Comparison of ENCODE assay signal across 15 cellular contexts in the genomic region with DNA sequence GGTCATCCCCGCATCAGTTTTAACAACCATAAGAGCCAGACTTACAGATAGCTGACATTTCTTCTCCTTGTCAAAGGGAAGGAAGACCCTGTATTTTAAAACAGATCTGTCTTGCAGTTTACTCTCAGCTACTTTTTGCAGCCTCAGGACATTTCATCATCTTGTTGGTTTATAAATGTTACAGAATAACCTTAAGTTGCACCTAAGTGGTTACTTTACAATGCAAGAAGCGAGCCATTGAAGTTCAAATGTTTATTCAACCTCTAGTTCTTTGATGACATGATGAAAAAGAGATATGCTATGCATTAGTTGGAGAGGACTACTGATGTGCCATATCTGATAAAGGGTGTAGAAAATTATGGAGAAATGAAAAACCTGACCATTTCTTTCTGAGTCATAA.
DNase-seq lines count a peak whose midpoint lies in the region; TF ChIP-seq lines count a peak whose summit lies in the region.
"Had no signal": no experiment of that assay in that cellular context is flagged by ENCODE, and none has a peak within 500 bp of the region (broad histone marks: within the 10 kb centered on the region; RNA-seq: fewer than 3 reads in every experiment).

No MANE protein-coding gene starts in this region.

- in situ Hi-C loops in mammary epithelial cell (cut with MboI; ENCODE audit: low sequenced_read_pairs in 2 of 2), result no loop called here

- no peak overlapping the region for H2AFZ ChIP-seq in mammary epithelial cell (ENCODE audit: low read depth, low read length)

- intact Hi-C loops in mammary epithelial cell (cut with micrococcal nuclease) (loop anchor here (5.0 kb wide), 1 partner anchor 63 kb away; no protein-coding TSS in a partner anchor), MCF 10A (cut with micrococcal nuclease) (loop anchor here (5.0 kb wide), 1 partner anchor 63 kb away; no protein-coding TSS in a partner anchor), sigmoid colon (cut with DNase I) (loop anchor here (5.0 kb wide), 1 partner anchor 58 kb away; no protein-coding TSS in a partner anchor)

- H4K20me1 ChIP-seq in mammary epithelial cell (ENCODE audit: insufficient read depth, low read length), result no peaks in the 10 kb centered on the region
- H4K20me1 ChIP-seq: BLaER1 had no signal

- no peaks in the 10 kb centered on the region for H3K79me2 ChIP-seq in mammary epithelial cell (ENCODE audit: insufficient read depth, low read length)

- no peak overlapping the region for H3K9ac ChIP-seq in mammary epithelial cell (ENCODE audit: insufficient read depth, low read length)
- H3K9ac ChIP-seq: BLaER1 had no signal

- no peak for TF ChIP-seq EP300 in sigmoid colon (IDR thresholded peaks at IDR 0.05)

- peaks cover 5% of the 10 kb centered on the region for H3K9me3 Mint-ChIP-seq in MCF 10A (ENCODE audit: unreplicated experiment)
- H3K9me3 Mint-ChIP-seq in glutamatergic neuron (ENCODE audit: unreplicated experiment), result peaks cover 4% of the 10 kb centered on the region

- no peaks in the 10 kb centered on the region for H3K27me3 ChIP-seq in mammary epithelial cell (ENCODE audit: insufficient read depth, low read length)
- H3K27me3 ChIP-seq in sigmoid colon, result no peaks in the 10 kb centered on the region
- H3K27me3 ChIP-seq: BLaER1 had no signal

- POLR2A ChIA-PET in MCF 10A (lab: Yijun Ruan, JAX), result interaction anchor here (0.8 to 6.1 kb wide), 7 partner anchors 7 to 64 kb away, joined by 3 to 39 read pairs (median 4); no protein-coding TSS in a partner anchor

- H3K4me3 ChIP-seq in mammary epithelial cell (replicated peaks in 1 of 3; ENCODE audit: insufficient read depth in 1 of 3, low read depth in 2 of 3, low read length in 3 of 3), result no peak overlapping the region
- no peak overlapping the region for H3K4me3 ChIP-seq in sigmoid colon
- H3K4me3 ChIP-seq: BLaER1 had no signal

- H3K4me3 Mint-ChIP-seq in MCF 10A (ENCODE audit: unreplicated experiment) (no peak overlapping the region), glutamatergic neuron (ENCODE audit: unreplicated experiment) (no peak overlapping the region)
- H3K4me3 Mint-ChIP-seq: CD8-positive, alpha-beta memory T cell had no signal

- H3K4me2 ChIP-seq in mammary epithelial cell (ENCODE audit: insufficient read depth, low read depth, low read length), result no peak overlapping the region
- H3K4me2 ChIP-seq: BLaER1 had no signal

- DNase-seq in mammary epithelial cell (peak; percentile 20), MCF 10A (ENCODE audit: unreplicated experiment) (no peak), amniotic epithelial cell (ENCODE audit: low read depth) (peak; percentile 12), iris pigment epithelial cell (ENCODE audit: low read depth) (peak; percentile 54), sigmoid colon (no peak), NCI-H226 (no peak), H4 (ENCODE audit: low spot score) (no peak), glutamatergic neuron (no peak)
- DNase-seq: 8988T; AML-193; Caco-2; CD8-positive, alpha-beta memory T cell; DMS53 had no signal

- H3K4me1 ChIP-seq in mammary epithelial cell (ENCODE audit: insufficient read depth, low read length), result peaks cover 27% of the 10 kb centered on the region
- H3K4me1 ChIP-seq in sigmoid colon, result peaks cover 0 to 45% (median 21%) of the 10 kb centered on the region in 4 donors
- H3K4me1 ChIP-seq: BLaER1, Caco-2 had no signal

- TF ChIP-seq CTCF in mammary epithelial cell (conservative IDR thresholded peaks at IDR 0.05 in 1 of 2, IDR thresholded peaks at IDR 0.05 in 1 of 2; ENCODE audit: extremely low read depth in 1 of 2, insufficient read depth in 1 of 2, low read depth in 1 of 2, low read length in 2 of 2), result no peak
- TF ChIP-seq CTCF in MCF 10A (IDR thresholded peaks at IDR 0.05; ENCODE audit: unreplicated experiment), result no peak
- no peak for TF ChIP-seq CTCF in sigmoid colon (IDR thresholded peaks at IDR 0.05)
- TF ChIP-seq CTCF in glutamatergic neuron (IDR thresholded peaks at IDR 0.05; ENCODE audit: partially characterized antibody, unreplicated experiment), result no peak

- no peak overlapping the region for H3K27ac ChIP-seq in mammary epithelial cell (ENCODE audit: insufficient read depth, low read depth, low read length)
- peak overlapping the region; percentile 4 to 59 (median 41) for H3K27ac ChIP-seq in sigmoid colon
- H3K27ac ChIP-seq: BLaER1, HL-60 had no signal

- BruUV-seq in mammary epithelial cell (replicated peaks; lab: Mats Ljungman, UMichigan), result no TSS peak
- BruUV-seq in MCF 10A (replicated peaks; lab: Mats Ljungman, UMichigan), result no TSS peak

- no peak overlapping the region for H3K27ac Mint-ChIP-seq in MCF 10A (ENCODE audit: low read depth, unreplicated experiment)
- H3K27ac Mint-ChIP-seq in glutamatergic neuron (ENCODE audit: unreplicated experiment), result no peak overlapping the region
- H3K27ac Mint-ChIP-seq: CD8-positive, alpha-beta memory T cell had no signal

- H3K9me3 ChIP-seq in mammary epithelial cell (replicated peaks; ENCODE audit: insufficient read depth, low read length) (peaks cover 14% of the 10 kb centered on the region), sigmoid colon (peaks cover 0 to 5% (median 2%) of the 10 kb centered on the region in 4 donors)

- WGBS in mammary epithelial cell (ENCODE audit: low coverage, missing lambda C conversion rate), result 89% methylated on average over 2 of the region's 2 CpGs
- 84 to 85% methylated on average over 2 of the region's 2 CpGs for WGBS in sigmoid colon, 2 donors

- peaks cover 24% of the 10 kb centered on the region for H3K4me1 Mint-ChIP-seq in MCF 10A (ENCODE audit: insufficient read depth, unreplicated experiment)
- H3K4me1 Mint-ChIP-seq in glutamatergic neuron (ENCODE audit: low read depth, unreplicated experiment), result no peaks in the 10 kb centered on the region
- H3K4me1 Mint-ChIP-seq: CD8-positive, alpha-beta memory T cell had no signal

- CTCF ChIA-PET in mammary epithelial cell (lab: Charles Lee; ENCODE audit: low non-redundant PET), result no interaction called here
- CTCF ChIA-PET in MCF 10A (lab: Yijun Ruan, JAX), result interaction anchor here (0.6 to 1.0 kb wide), 2 partner anchors 18 to 589 kb away, joined by 3 to 4 read pairs; no protein-coding TSS in a partner anchor

- H3K36me3 Mint-ChIP-seq in MCF 10A (ENCODE audit: insufficient read depth, unreplicated experiment) (no peaks in the 10 kb centered on the region), glutamatergic neuron (ENCODE audit: unreplicated experiment) (peaks cover 7% of the 10 kb centered on the region)
- H3K36me3 Mint-ChIP-seq: CD8-positive, alpha-beta memory T cell had no signal

- H3K36me3 ChIP-seq in mammary epithelial cell (ENCODE audit: insufficient read depth, low read length) (no peaks in the 10 kb centered on the region), sigmoid colon (no peaks in the 10 kb centered on the region)
- H3K36me3 ChIP-seq: BLaER1 had no signal

- H3K27me3 Mint-ChIP-seq in MCF 10A (ENCODE audit: insufficient read depth, unreplicated experiment), result no peaks in the 10 kb centered on the region
- H3K27me3 Mint-ChIP-seq in glutamatergic neuron (ENCODE audit: unreplicated experiment), result no peaks in the 10 kb centered on the region
- H3K27me3 Mint-ChIP-seq: CD8-positive, alpha-beta memory T cell had no signal

- no peak for TF ChIP-seq POLR2A in sigmoid colon (IDR thresholded peaks at IDR 0.05)

- dilution Hi-C loops in mammary epithelial cell (cut with HindIII; ENCODE audit: low sequenced_read_pairs), result no loop called here

Comparison
In these comparisons a context has a peak if more than half of its experiments do, and no peak if none do; other contexts are left out.
1. DNase-seq: peak in mammary epithelial cell (single experiment), amniotic epithelial cell (single experiment) and iris pigment epithelial cell (single experiment); none in MCF 10A (single experiment), sigmoid colon (single experiment), NCI-H226 (single experiment), H4 (single experiment) and glutamatergic neuron (single experiment).